In genomic region chr6:44183783-44184182, GRCh38 we compare ENCODE assay signal across 19 cellular contexts. TPM values are rescaled to one million over a fixed set of nuclear protein-coding genes. Genes with fewer than 3 reads are reported as not detected.
DNase-seq lines count a peak whose midpoint lies in the region; ATAC-seq, FAIRE-seq and TF ChIP-seq lines count a peak whose summit lies in the region.
"Had no signal": no experiment of that assay in that cellular context is flagged by ENCODE, and none has a peak within 500 bp of the region (broad histone marks: within the 10 kb centered on the region; RNA-seq: fewer than 3 reads in every experiment).

No MANE protein-coding gene starts in this region.

- no peak overlapping the region for H3K4me3 Mint-ChIP-seq in activated naive CD4-positive, alpha-beta T cell treated with anti-CD3 and anti-CD28 coated beads, Interleukin-2, amount 10 ng/mL, durations not matched to agents 7 days and 5 days
- H3K4me3 Mint-ChIP-seq: CD14-positive monocyte; CD4-positive, alpha-beta memory T cell; H9; IgD-negative memory B cell had no signal

- H3K9me3 Mint-ChIP-seq in activated naive CD4-positive, alpha-beta T cell treated with anti-CD3 and anti-CD28 coated beads, Interleukin-2, amount 10 ng/mL, durations not matched to agents 7 days and 5 days = no peaks in the 10 kb centered on the region
- H3K9me3 Mint-ChIP-seq: CD14-positive monocyte; CD4-positive, alpha-beta memory T cell; H9; IgD-negative memory B cell had no signal

- TF ChIP-seq EP300 in HepG2 (IDR thresholded peaks at IDR 0.05; ENCODE audit: low read depth in 2 of 2, low read length in 2 of 2) (no peak), HepG2 (CRISPR knock-in tag; IDR thresholded peaks at IDR 0.05; ENCODE audit: borderline replicate concordance) (no peak)

- CTCF ChIA-PET in HepG2 (lab: Yijun Ruan, JAX; ENCODE audit: low intra/inter-chr PET ratio, low total read pairs) = no interaction called here
- CTCF ChIA-PET in activated naive CD4-positive, alpha-beta T cell treated with anti-CD3 and anti-CD28 coated beads, Interleukin-2, amount 10 ng/mL, durations not matched to agents 7 days and 5 days (lab: Charles Lee) = no interaction called here

- H3K27me3 Mint-ChIP-seq in activated naive CD4-positive, alpha-beta T cell treated with anti-CD3 and anti-CD28 coated beads, Interleukin-2, amount 10 ng/mL, durations not matched to agents 7 days and 5 days = peaks cover 36% of the 10 kb centered on the region

- intact Hi-C loops in HepG2 (cut with micrococcal nuclease; ENCODE audit: unreplicated experiment) = no loop called here
- intact Hi-C loops in right lobe of liver (cut with DNase I) = no loop called here
- intact Hi-C loops in spleen (cut with DNase I; ENCODE audit: low total_unique reads) = no loop called here

- no peak overlapping the region for H3K27ac Mint-ChIP-seq in activated naive CD4-positive, alpha-beta T cell treated with anti-CD3 and anti-CD28 coated beads, Interleukin-2, amount 10 ng/mL, durations not matched to agents 7 days and 5 days
- H3K27ac Mint-ChIP-seq: CD14-positive monocyte; CD4-positive, alpha-beta memory T cell; IgD-negative memory B cell had no signal

- H3K4me1 Mint-ChIP-seq in activated naive CD4-positive, alpha-beta T cell treated with anti-CD3 and anti-CD28 coated beads, Interleukin-2, amount 10 ng/mL, durations not matched to agents 7 days and 5 days = peaks cover 7% of the 10 kb centered on the region

- 22% methylated on average over 6 of the region's 9 CpGs for WGBS in HepG2 (ENCODE audit: low lambda C conversion rate)
- 40% methylated on average over 1 of the region's 9 CpGs for WGBS in right lobe of liver (ENCODE audit: insufficient coverage, low coverage, low lambda C conversion rate, missing lambda C conversion rate)
- WGBS in spleen, 5 donors = 61 to 79% (median 75%) methylated on average over 9 of the region's 9 CpGs

- no peak overlapping the region for H2AFZ ChIP-seq in HepG2 (ENCODE audit: low read length)

- BruUV-seq in HepG2 (replicated peaks; lab: Mats Ljungman, UMichigan) = no TSS peak

- H4K20me1 ChIP-seq in HepG2 (ENCODE audit: insufficient read depth, low read length) = no peaks in the 10 kb centered on the region
- H4K20me1 ChIP-seq: BLaER1 had no signal

- H3K4me3 ChIP-seq in HepG2 (replicated peaks in 1 of 3; ENCODE audit: insufficient read depth in 1 of 3, low read depth in 2 of 3, low read length in 3 of 3) = no peak overlapping the region
- H3K4me3 ChIP-seq in right lobe of liver = no peak overlapping the region
- H3K4me3 ChIP-seq in spleen = no peak overlapping the region
- H3K4me3 ChIP-seq: BLaER1 had no signal

- ATAC-seq in HepG2 = peak; percentile 27; the same call in 2 of the 3 replicates
- ATAC-seq in right lobe of liver = no peak

- TF ChIP-seq CTCF in HepG2 (CRISPR knock-in tag; IDR thresholded peaks at IDR 0.05) = no peak
- TF ChIP-seq CTCF in right lobe of liver (IDR thresholded peaks at IDR 0.05) = no peak
- no peak for TF ChIP-seq CTCF in spleen (IDR thresholded peaks at IDR 0.05 in 8 of 11, conservative IDR thresholded peaks at IDR 0.05 in 3 of 11)

- H3K27ac ChIP-seq in HepG2 (ENCODE audit: extremely low read length, insufficient read depth, low read length) (no peak overlapping the region), right lobe of liver (no peak overlapping the region), spleen (no peak overlapping the region)
- H3K27ac ChIP-seq: 22Rv1, BLaER1 had no signal

- TF ChIP-seq POLR2A in HepG2 (IDR thresholded peaks at IDR 0.05; ENCODE audit: insufficient read depth in 1 of 2, low read depth in 2 of 2, low read length in 2 of 2) (no peak), right lobe of liver (IDR thresholded peaks at IDR 0.05) (no peak), spleen (IDR thresholded peaks at IDR 0.05) (no peak)

- H3K79me2 ChIP-seq in HepG2 (ENCODE audit: insufficient read depth, low read length) = no peaks in the 10 kb centered on the region

- H3K4me1 ChIP-seq in HepG2 (ENCODE audit: insufficient read depth, low read length) = peaks cover 63% of the 10 kb centered on the region
- no peaks in the 10 kb centered on the region for H3K4me1 ChIP-seq in right lobe of liver
- peaks cover 0 to 22% (median 2%) of the 10 kb centered on the region in 6 donors for H3K4me1 ChIP-seq in spleen

- DNase-seq in HepG2 (ENCODE audit: low spot score) (no peak), right lobe of liver (no peak), iPS-NIHi7 (ENCODE audit: extremely low spot score) (peak; percentile 35), spleen (peak; percentile 46), putamen (ENCODE audit: low spot score) (no peak)
- no peak for DNase-seq in activated naive CD4-positive, alpha-beta T cell treated with anti-CD3 and anti-CD28 coated beads, Interleukin-2, amount 10 ng/mL, durations not matched to agents 7 days and 5 days
- DNase-seq: CD4-positive, alpha-beta memory T cell; DMS153; DMS79 treated with DMSO at 0.1 percent for 48 hours; GF-D8; GOT3; H9 had no signal

- H3K4me2 ChIP-seq in HepG2 (ENCODE audit: low read depth, low read length) = no peak overlapping the region
- H3K4me2 ChIP-seq: BLaER1 had no signal

- H3K36me3 ChIP-seq in HepG2 (replicated peaks in 1 of 2; ENCODE audit: control insufficient read depth in 1 of 2, insufficient read depth in 2 of 2, low read length in 2 of 2) = no peaks in the 10 kb centered on the region
- H3K36me3 ChIP-seq in right lobe of liver = no peaks in the 10 kb centered on the region
- H3K36me3 ChIP-seq in spleen = no peaks in the 10 kb centered on the region
- H3K36me3 ChIP-seq: BLaER1 had no signal

- POLR2A ChIA-PET in HepG2 (lab: Yijun Ruan, JAX) = interaction anchor here (1.2 to 1.7 kb wide), 2 partner anchors 9 to 62 kb away, joined by 3 to 4 read pairs; partner anchors contain the start of gene HSP90AB1

- H3K9ac ChIP-seq in HepG2 (ENCODE audit: insufficient read depth, low read depth, low read length) = no peak overlapping the region
- H3K9ac ChIP-seq: BLaER1 had no signal

- H3K9me3 ChIP-seq in HepG2 (ENCODE audit: low read length) (no peaks in the 10 kb centered on the region), right lobe of liver (no peaks in the 10 kb centered on the region), spleen (no peaks in the 10 kb centered on the region)
- H3K9me3 ChIP-seq: BLaER1 had no signal

- FAIRE-seq in HepG2 (lab: Jason Lieb, UNC) = no peak
- FAIRE-seq: HTR-8/SVneo had no signal

- H3K27me3 ChIP-seq in HepG2 (ENCODE audit: control insufficient read depth in 1 of 2, insufficient read depth in 2 of 2, low read length in 2 of 2) (peaks cover 0 to 4% of the 10 kb centered on the region in 2 experiments; a peak in 3 of 5 replicates), right lobe of liver (no peaks in the 10 kb centered on the region), spleen (replicated peaks in 1 of 7) (peaks cover 0 to 15% (median 0%) of the 10 kb centered on the region in 7 donors)
- H3K27me3 ChIP-seq: BLaER1 had no signal

- in situ Hi-C loops in HepG2 (cut with HindIII; ENCODE audit: extremely low pct_ligation_motif_present, low pct_unique_long_range_greater_than_20kb) = no loop called here

- H3K36me3 Mint-ChIP-seq in activated naive CD4-positive, alpha-beta T cell treated with anti-CD3 and anti-CD28 coated beads, Interleukin-2, amount 10 ng/mL, durations not matched to agents 7 days and 5 days = no peaks in the 10 kb centered on the region
- H3K36me3 Mint-ChIP-seq: CD14-positive monocyte; CD4-positive, alpha-beta memory T cell; IgD-negative memory B cell had no signal

- no peak for TF ChIP-seq RAD21 in HepG2 (CRISPR knock-in tag; IDR thresholded peaks at IDR 0.05)

RNA-seq across cellular contexts. Expression of gene CAPN11, which starts 25.2 kb away (rescaled TPM):
- total RNA-seq in HepG2 (2016; rRNA removed; fragmentation: Illumina TruSeq; extraction: Trizol) (0.07 TPM in 1 of 2 replicates, not detected in the other), right lobe of liver (under 1 TPM in 2 of 6 experiments, not detected in 4; 0.22 to 0.31 TPM), spleen (under 1 TPM in 4 of 7 donors, not detected in 3; 0.13 to 0.26 (median 0.20) TPM)
- not detected in 2 replicates for total RNA-seq in HepG2 (2016; cell fraction: cytosol; rRNA removed; fragmentation: Illumina TruSeq; extraction: Trizol; ENCODE audit: low read depth)
- total RNA-seq in HepG2 (2016; cell fraction: insoluble cytoplasmic fraction; rRNA removed; fragmentation: Illumina TruSeq; extraction: Trizol) = not detected in 2 replicates
- total RNA-seq in HepG2 (2016; cell fraction: membrane; rRNA removed; fragmentation: Illumina TruSeq; extraction: Trizol) = not detected in 2 replicates
- total RNA-seq in HepG2 (2016; cell fraction: nucleus; rRNA removed; fragmentation: Illumina TruSeq; extraction: Trizol) = not detected in 2 replicates
- polyA plus RNA-seq in HepG2 (2011; rRNA removed) (0.11 and 0.13 TPM in 2 replicates), spleen (under 1 TPM; 0.12 to 0.19 (median 0.17) TPM)
- 0.03 and 0.05 TPM in 2 replicates for polyA plus RNA-seq in HepG2 (2011; cell fraction: cytosol; rRNA removed)
- polyA plus RNA-seq in HepG2 (2011; cell fraction: nucleus; rRNA removed) = 0.71 and 0.74 TPM in 2 replicates
- polyA plus RNA-seq in HepG2 (2012) = 0.07 and 0.09 TPM in 2 replicates
- polyA plus RNA-seq in HepG2 (2016; cell fraction: cytosol; fragmentation: Illumina TruSeq; extraction: Trizol; ENCODE audit: low read depth) = not detected in 2 replicates
- not detected in 2 replicates for polyA plus RNA-seq in HepG2 (2016; cell fraction: insoluble cytoplasmic fraction; fragmentation: Illumina TruSeq; extraction: Trizol; ENCODE audit: low read depth)
- not detected in 2 replicates for polyA plus RNA-seq in HepG2 (2016; cell fraction: membrane; fragmentation: Illumina TruSeq; extraction: Trizol; ENCODE audit: low read depth)
- not detected in 2 replicates for polyA plus RNA-seq in HepG2 (2016; cell fraction: nucleus; fragmentation: Illumina TruSeq; extraction: Trizol; ENCODE audit: insufficient read depth, low read depth)
- 0.07 TPM in 1 of 2 replicates, not detected in the other for polyA minus RNA-seq in HepG2 (2011; rRNA and poly(A)+ RNA removed; ENCODE audit: low replicate concordance)
- polyA minus RNA-seq in HepG2 (2011; cell fraction: cytosol; rRNA and poly(A)+ RNA removed) = not detected in 2 replicates
- polyA minus RNA-seq in HepG2 (2011; cell fraction: nucleus; rRNA and poly(A)+ RNA removed) = 0.37 TPM in 1 of 2 replicates, not detected in the other
- total RNA-seq: A673; CD4-positive, alpha-beta memory T cell had no signal
- polyA plus RNA-seq: CD14-positive monocyte; CD4-positive, alpha-beta memory T cell; IgD-negative memory B cell had no signal

RNA-seq across cellular contexts. Expression of gene MYMX, which starts 32.9 kb away (rescaled TPM):
- not detected in 2 replicates for total RNA-seq in HepG2 (2016; rRNA removed; fragmentation: Illumina TruSeq; extraction: Trizol)
- not detected in 2 replicates for total RNA-seq in HepG2 (2016; cell fraction: cytosol; rRNA removed; fragmentation: Illumina TruSeq; extraction: Trizol; ENCODE audit: low read depth)
- not detected in 2 replicates for total RNA-seq in HepG2 (2016; cell fraction: insoluble cytoplasmic fraction; rRNA removed; fragmentation: Illumina TruSeq; extraction: Trizol)
- not detected in 2 replicates for total RNA-seq in HepG2 (2016; cell fraction: membrane; rRNA removed; fragmentation: Illumina TruSeq; extraction: Trizol)
- total RNA-seq in HepG2 (2016; cell fraction: nucleus; rRNA removed; fragmentation: Illumina TruSeq; extraction: Trizol) = not detected in 2 replicates
- 0.14 TPM in 1 of 2 replicates, not detected in the other for polyA plus RNA-seq in HepG2 (2011; rRNA removed)
- polyA plus RNA-seq in HepG2 (2011; cell fraction: cytosol; rRNA removed) = 0.09 TPM in 1 of 2 replicates, not detected in the other
- 0.24 TPM in 1 of 2 replicates, not detected in the other for polyA plus RNA-seq in HepG2 (2011; cell fraction: nucleus; rRNA removed)
- not detected in 2 replicates for polyA plus RNA-seq in HepG2 (2012)
- not detected in 2 replicates for polyA plus RNA-seq in HepG2 (2016; cell fraction: cytosol; fragmentation: Illumina TruSeq; extraction: Trizol; ENCODE audit: low read depth)
- not detected in 2 replicates for polyA plus RNA-seq in HepG2 (2016; cell fraction: insoluble cytoplasmic fraction; fragmentation: Illumina TruSeq; extraction: Trizol; ENCODE audit: low read depth)
- not detected in 2 replicates for polyA plus RNA-seq in HepG2 (2016; cell fraction: membrane; fragmentation: Illumina TruSeq; extraction: Trizol; ENCODE audit: low read depth)
- polyA plus RNA-seq in HepG2 (2016; cell fraction: nucleus; fragmentation: Illumina TruSeq; extraction: Trizol; ENCODE audit: insufficient read depth, low read depth) = not detected in 2 replicates
- polyA minus RNA-seq in HepG2 (2011; rRNA and poly(A)+ RNA removed; ENCODE audit: low replicate concordance) = not detected in 2 replicates
- polyA minus RNA-seq in HepG2 (2011; cell fraction: cytosol; rRNA and poly(A)+ RNA removed) = not detected in 2 replicates
- polyA minus RNA-seq in HepG2 (2011; cell fraction: nucleus; rRNA and poly(A)+ RNA removed) = not detected in 2 replicates
- not detected for total RNA-seq in right lobe of liver
- 1 to 10 TPM in 3 of 7 donors, under 1 TPM in 3, not detected in 1; 0.34 to 1.5 (median 0.87) TPM for total RNA-seq in spleen
- polyA plus RNA-seq in spleen = 1 to 10 TPM in 1 of 3 donors, under 1 TPM in 1, not detected in 1; 0.42 to 1.4 TPM
- total RNA-seq: A673; CD4-positive, alpha-beta memory T cell had no signal
- polyA plus RNA-seq: AG04450; CD14-positive monocyte; CD4-positive, alpha-beta memory T cell; IgD-negative memory B cell had no signal

RNA-seq across cellular contexts. Expression of gene SLC29A1, which starts 39.6 kb away (rescaled TPM):
- 23.1 and 43.2 TPM in 2 replicates for total RNA-seq in HepG2 (2016; rRNA removed; fragmentation: Illumina TruSeq; extraction: Trizol)
- 19.7 and 24.6 TPM in 2 replicates for total RNA-seq in HepG2 (2016; cell fraction: cytosol; rRNA removed; fragmentation: Illumina TruSeq; extraction: Trizol; ENCODE audit: low read depth)
- total RNA-seq in HepG2 (2016; cell fraction: insoluble cytoplasmic fraction; rRNA removed; fragmentation: Illumina TruSeq; extraction: Trizol) = 22.9 and 41.9 TPM in 2 replicates
- 37.5 and 40.9 TPM in 2 replicates for total RNA-seq in HepG2 (2016; cell fraction: membrane; rRNA removed; fragmentation: Illumina TruSeq; extraction: Trizol)
- total RNA-seq in HepG2 (2016; cell fraction: nucleus; rRNA removed; fragmentation: Illumina TruSeq; extraction: Trizol) = 42.6 and 53.1 TPM in 2 replicates
- polyA plus RNA-seq in HepG2 (2011; rRNA removed) = 95.5 and 106 TPM in 2 replicates
- 92.8 and 113 TPM in 2 replicates for polyA plus RNA-seq in HepG2 (2011; cell fraction: cytosol; rRNA removed)
- 132 and 138 TPM in 2 replicates for polyA plus RNA-seq in HepG2 (2011; cell fraction: nucleus; rRNA removed)
- polyA plus RNA-seq in HepG2 (2012) = 38.8 and 43.9 TPM in 2 replicates
- polyA plus RNA-seq in HepG2 (2016; cell fraction: cytosol; fragmentation: Illumina TruSeq; extraction: Trizol; ENCODE audit: low read depth) = 32.1 and 36.6 TPM in 2 replicates
- polyA plus RNA-seq in HepG2 (2016; cell fraction: insoluble cytoplasmic fraction; fragmentation: Illumina TruSeq; extraction: Trizol; ENCODE audit: low read depth) = 35.2 and 35.6 TPM in 2 replicates
- 48.6 and 49.6 TPM in 2 replicates for polyA plus RNA-seq in HepG2 (2016; cell fraction: membrane; fragmentation: Illumina TruSeq; extraction: Trizol; ENCODE audit: low read depth)
- polyA plus RNA-seq in HepG2 (2016; cell fraction: nucleus; fragmentation: Illumina TruSeq; extraction: Trizol; ENCODE audit: insufficient read depth, low read depth) = 82.7 and 90.9 TPM in 2 replicates
- polyA minus RNA-seq in HepG2 (2011; rRNA and poly(A)+ RNA removed; ENCODE audit: low replicate concordance) = 236 and 248 TPM in 2 replicates
- 35.4 and 40.0 TPM in 2 replicates for polyA minus RNA-seq in HepG2 (2011; cell fraction: cytosol; rRNA and poly(A)+ RNA removed)
- polyA minus RNA-seq in HepG2 (2011; cell fraction: nucleus; rRNA and poly(A)+ RNA removed) = 37.0 and 39.3 TPM in 2 replicates
- total RNA-seq in right lobe of liver = 10 to 100 TPM; 27.4 to 51.3 (median 31.4) TPM
- total RNA-seq in spleen = 10 to 100 TPM; 28.3 to 49.4 (median 33.7) TPM
- 10 to 100 TPM in 1 of 3 donors, 1 to 10 TPM in 2; 8.5 to 18.4 (median 9.2) TPM for polyA plus RNA-seq in spleen

RNA-seq across cellular contexts. Expression of gene TMEM63B, which starts 56.4 kb away (rescaled TPM):
- total RNA-seq in HepG2 (2016; rRNA removed; fragmentation: Illumina TruSeq; extraction: Trizol) (13.9 and 27.4 TPM in 2 replicates), right lobe of liver (10 to 100 TPM; 30.6 to 41.0 (median 36.8) TPM), spleen (10 to 100 TPM; 12.3 to 24.8 (median 19.4) TPM)
- total RNA-seq in HepG2 (2016; cell fraction: cytosol; rRNA removed; fragmentation: Illumina TruSeq; extraction: Trizol; ENCODE audit: low read depth) = 5.1 and 5.8 TPM in 2 replicates
- total RNA-seq in HepG2 (2016; cell fraction: insoluble cytoplasmic fraction; rRNA removed; fragmentation: Illumina TruSeq; extraction: Trizol) = 11.4 and 28.3 TPM in 2 replicates
- total RNA-seq in HepG2 (2016; cell fraction: membrane; rRNA removed; fragmentation: Illumina TruSeq; extraction: Trizol) = 14.9 and 15.8 TPM in 2 replicates
- 28.7 and 33.8 TPM in 2 replicates for total RNA-seq in HepG2 (2016; cell fraction: nucleus; rRNA removed; fragmentation: Illumina TruSeq; extraction: Trizol)
- polyA plus RNA-seq in HepG2 (2011; rRNA removed) (75.8 and 83.8 TPM in 2 replicates), spleen (1 to 10 TPM; 2.8 to 8.5 (median 3.5) TPM)
- 81.0 and 82.0 TPM in 2 replicates for polyA plus RNA-seq in HepG2 (2011; cell fraction: cytosol; rRNA removed)
- polyA plus RNA-seq in HepG2 (2011; cell fraction: nucleus; rRNA removed) = 185 and 224 TPM in 2 replicates
- polyA plus RNA-seq in HepG2 (2012) = 37.7 and 41.7 TPM in 2 replicates
- polyA plus RNA-seq in HepG2 (2016; cell fraction: cytosol; fragmentation: Illumina TruSeq; extraction: Trizol; ENCODE audit: low read depth) = 5.0 and 5.6 TPM in 2 replicates
- 13.6 and 16.8 TPM in 2 replicates for polyA plus RNA-seq in HepG2 (2016; cell fraction: insoluble cytoplasmic fraction; fragmentation: Illumina TruSeq; extraction: Trizol; ENCODE audit: low read depth)
- 10.0 and 10.2 TPM in 2 replicates for polyA plus RNA-seq in HepG2 (2016; cell fraction: membrane; fragmentation: Illumina TruSeq; extraction: Trizol; ENCODE audit: low read depth)
- 69.5 and 76.1 TPM in 2 replicates for polyA plus RNA-seq in HepG2 (2016; cell fraction: nucleus; fragmentation: Illumina TruSeq; extraction: Trizol; ENCODE audit: insufficient read depth, low read depth)
- polyA minus RNA-seq in HepG2 (2011; rRNA and poly(A)+ RNA removed; ENCODE audit: low replicate concordance) = 62.2 and 179 TPM in 2 replicates
- polyA minus RNA-seq in HepG2 (2011; cell fraction: cytosol; rRNA and poly(A)+ RNA removed) = 36.8 and 42.0 TPM in 2 replicates
- 36.6 and 36.8 TPM in 2 replicates for polyA minus RNA-seq in HepG2 (2011; cell fraction: nucleus; rRNA and poly(A)+ RNA removed)

RNA-seq across cellular contexts. Expression of gene MRPL14, which starts 56.5 kb away (rescaled TPM):
- 178 and 191 TPM in 2 replicates for total RNA-seq in HepG2 (2016; rRNA removed; fragmentation: Illumina TruSeq; extraction: Trizol)
- 169 and 189 TPM in 2 replicates for total RNA-seq in HepG2 (2016; cell fraction: cytosol; rRNA removed; fragmentation: Illumina TruSeq; extraction: Trizol; ENCODE audit: low read depth)
- 186 and 208 TPM in 2 replicates for total RNA-seq in HepG2 (2016; cell fraction: insoluble cytoplasmic fraction; rRNA removed; fragmentation: Illumina TruSeq; extraction: Trizol)
- total RNA-seq in HepG2 (2016; cell fraction: membrane; rRNA removed; fragmentation: Illumina TruSeq; extraction: Trizol) = 148 and 200 TPM in 2 replicates
- 65.1 and 65.8 TPM in 2 replicates for total RNA-seq in HepG2 (2016; cell fraction: nucleus; rRNA removed; fragmentation: Illumina TruSeq; extraction: Trizol)
- 157 and 166 TPM in 2 replicates for polyA plus RNA-seq in HepG2 (2011; rRNA removed)
- polyA plus RNA-seq in HepG2 (2011; cell fraction: cytosol; rRNA removed) = 144 and 170 TPM in 2 replicates
- 42.8 and 46.0 TPM in 2 replicates for polyA plus RNA-seq in HepG2 (2011; cell fraction: nucleus; rRNA removed)
- 135 and 137 TPM in 2 replicates for polyA plus RNA-seq in HepG2 (2012)
- polyA plus RNA-seq in HepG2 (2016; cell fraction: cytosol; fragmentation: Illumina TruSeq; extraction: Trizol; ENCODE audit: low read depth) = 114 and 150 TPM in 2 replicates
- polyA plus RNA-seq in HepG2 (2016; cell fraction: insoluble cytoplasmic fraction; fragmentation: Illumina TruSeq; extraction: Trizol; ENCODE audit: low read depth) = 163 and 186 TPM in 2 replicates
- 111 and 143 TPM in 2 replicates for polyA plus RNA-seq in HepG2 (2016; cell fraction: membrane; fragmentation: Illumina TruSeq; extraction: Trizol; ENCODE audit: low read depth)
- 92.9 and 98.5 TPM in 2 replicates for polyA plus RNA-seq in HepG2 (2016; cell fraction: nucleus; fragmentation: Illumina TruSeq; extraction: Trizol; ENCODE audit: insufficient read depth, low read depth)
- 33.2 and 40.9 TPM in 2 replicates for polyA minus RNA-seq in HepG2 (2011; rRNA and poly(A)+ RNA removed; ENCODE audit: low replicate concordance)
- polyA minus RNA-seq in HepG2 (2011; cell fraction: cytosol; rRNA and poly(A)+ RNA removed) = 22.7 and 28.4 TPM in 2 replicates
- polyA minus RNA-seq in HepG2 (2011; cell fraction: nucleus; rRNA and poly(A)+ RNA removed) = 20.0 and 21.5 TPM in 2 replicates
- 10 to 100 TPM; 26.5 to 70.0 (median 35.4) TPM for total RNA-seq in right lobe of liver
- total RNA-seq in spleen = 10 to 100 TPM; 20.2 to 31.7 (median 23.8) TPM
- polyA plus RNA-seq in spleen = 10 to 100 TPM; 34.8 to 55.3 (median 41.4) TPM

Comparison
In these comparisons a context has a peak if more than half of its experiments do, and no peak if none do; other contexts are left out.
1. DNase-seq: peak in iPS-NIHi7 (single experiment) and spleen (single experiment); none in HepG2 (single experiment), right lobe of liver (0 of 3), activated naive CD4-positive, alpha-beta T cell treated with anti-CD3 and anti-CD28 coated beads, Interleukin-2, amount 10 ng/mL, durations not matched to agents 7 days and 5 days (single experiment) and putamen (single experiment).